In the genomic region with DNA sequence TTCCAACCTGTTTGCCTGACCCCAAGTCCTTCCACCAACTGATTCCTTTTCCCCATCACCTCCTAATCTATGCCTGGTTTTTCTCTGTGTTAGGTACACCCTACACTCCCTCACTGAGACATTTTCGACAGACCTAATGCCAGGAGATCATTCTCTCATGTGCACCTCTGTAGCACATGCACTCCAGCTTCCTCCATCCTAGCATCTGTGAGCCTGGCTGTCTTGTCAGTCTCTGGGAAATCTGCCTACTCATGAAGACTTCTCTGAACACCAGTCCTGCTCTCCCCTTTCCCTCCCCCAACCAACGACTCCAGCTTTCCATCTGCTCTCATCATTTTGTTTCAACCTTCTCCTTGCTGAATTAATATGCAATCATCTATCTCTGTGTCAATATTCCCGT, we compare ENCODE assay signal across 8 cellular contexts. TPM values are rescaled to one million over a fixed set of nuclear protein-coding genes. Genes with fewer than 3 reads are reported as not detected.
DNase-seq lines count a peak whose midpoint lies in the region; ATAC-seq and TF ChIP-seq lines count a peak whose summit lies in the region.

No MANE protein-coding gene starts in this region.

- TF ChIP-seq CTCF in kidney epithelial cell (IDR thresholded peaks at IDR 0.05; ENCODE audit: insufficient read depth, low read length, poor library complexity, severe bottlenecking) (no peak), testis (IDR thresholded peaks at IDR 0.05) (no peak)

- peak overlapping the region; percentile 100 for H3K4me3 Mint-ChIP-seq in activated CD8-positive, alpha-beta memory T cell treated with anti-CD3 and anti-CD28 coated beads, Interleukin-2, amount 10 ng/mL, durations not matched to agents 7 days and 5 days
- peak overlapping the region; percentile 100 for H3K4me3 Mint-ChIP-seq in activated naive CD8-positive, alpha-beta T cell

- CTCF ChIA-PET in activated CD8-positive, alpha-beta memory T cell treated with anti-CD3 and anti-CD28 coated beads, Interleukin-2, amount 10 ng/mL, durations not matched to agents 7 days and 5 days (lab: Charles Lee): interaction anchor here (1.1 to 3.3 kb wide), 3 partner anchors 20 to 162 kb away, joined by 3 to 12 read pairs (median 7); partner anchors contain the start of gene ELOVL1

- no peaks in the 10 kb centered on the region for H3K9me3 ChIP-seq in testis

- WGBS in testis, 2 donors: 25 to 42% methylated on average over 3 of the region's 3 CpGs

- H3K36me3 ChIP-seq in kidney epithelial cell (ENCODE audit: control insufficient read depth, insufficient read depth, low read length) (peaks cover 3% of the 10 kb centered on the region), testis (ENCODE audit: low read depth, missing control alignments) (no peaks in the 10 kb centered on the region)

- H3K27me3 ChIP-seq in kidney epithelial cell (ENCODE audit: control insufficient read depth, insufficient read depth, low read length) (no peaks in the 10 kb centered on the region), testis (no peaks in the 10 kb centered on the region)

- DNase-seq in activated CD8-positive, alpha-beta memory T cell treated with anti-CD3 and anti-CD28 coated beads, Interleukin-2, amount 10 ng/mL, durations not matched to agents 7 days and 5 days: no peak
- no peak for DNase-seq in activated CD8-positive, alpha-beta memory T cell treated with anti-CD3 and anti-CD28 coated beads for 24 hours
- no peak for DNase-seq in kidney epithelial cell (ENCODE audit: low read depth)
- no peak for DNase-seq in testis

- no peak for ATAC-seq in activated CD8-positive, alpha-beta memory T cell treated with anti-CD3 and anti-CD28 coated beads, Interleukin-2, amount 10 ng/mL, durations not matched to agents 7 days and 5 days
- no peak for ATAC-seq in HG02571 (IDR thresholded peaks at IDR 0.05; ENCODE audit: unreplicated experiment)
- ATAC-seq in GM21723 (IDR thresholded peaks at IDR 0.05; ENCODE audit: unreplicated experiment): no peak
- ATAC-seq in GM19023 (IDR thresholded peaks at IDR 0.05; ENCODE audit: unreplicated experiment): no peak

- H3K4me1 Mint-ChIP-seq in activated CD8-positive, alpha-beta memory T cell treated with anti-CD3 and anti-CD28 coated beads, Interleukin-2, amount 10 ng/mL, durations not matched to agents 7 days and 5 days: peaks cover 35% of the 10 kb centered on the region
- H3K4me1 Mint-ChIP-seq in activated naive CD8-positive, alpha-beta T cell (ENCODE audit: low read depth): peaks cover 46% of the 10 kb centered on the region

- H3K4me3 ChIP-seq in kidney epithelial cell (ENCODE audit: low read depth, low read length) (peak overlapping the region; percentile 81), testis (peak overlapping the region; percentile 87 to 99)

- H3K36me3 Mint-ChIP-seq in activated CD8-positive, alpha-beta memory T cell treated with anti-CD3 and anti-CD28 coated beads, Interleukin-2, amount 10 ng/mL, durations not matched to agents 7 days and 5 days: peaks cover 30% of the 10 kb centered on the region
- no peaks in the 10 kb centered on the region for H3K36me3 Mint-ChIP-seq in activated naive CD8-positive, alpha-beta T cell

- TF ChIP-seq POLR2A in testis (IDR thresholded peaks at IDR 0.05): no peak

- no peaks in the 10 kb centered on the region for H3K9me3 Mint-ChIP-seq in activated CD8-positive, alpha-beta memory T cell treated with anti-CD3 and anti-CD28 coated beads, Interleukin-2, amount 10 ng/mL, durations not matched to agents 7 days and 5 days (ENCODE audit: low read depth)
- no peaks in the 10 kb centered on the region for H3K9me3 Mint-ChIP-seq in activated naive CD8-positive, alpha-beta T cell (ENCODE audit: low read depth)

- intact Hi-C loops in testis (cut with DNase I; ENCODE audit: low total_unique reads): no loop called here

- peaks cover 17% of the 10 kb centered on the region for H3K4me1 ChIP-seq in testis

- H3K27ac ChIP-seq in testis: peak overlapping the region in 1 of 2 donors; percentile 87

- no peaks in the 10 kb centered on the region for H3K27me3 Mint-ChIP-seq in activated CD8-positive, alpha-beta memory T cell treated with anti-CD3 and anti-CD28 coated beads, Interleukin-2, amount 10 ng/mL, durations not matched to agents 7 days and 5 days
- H3K27me3 Mint-ChIP-seq in activated naive CD8-positive, alpha-beta T cell: no peaks in the 10 kb centered on the region

- peak overlapping the region; percentile 33 for H3K27ac Mint-ChIP-seq in activated CD8-positive, alpha-beta memory T cell treated with anti-CD3 and anti-CD28 coated beads, Interleukin-2, amount 10 ng/mL, durations not matched to agents 7 days and 5 days
- H3K27ac Mint-ChIP-seq in activated naive CD8-positive, alpha-beta T cell: peak overlapping the region; percentile 99

RNA-seq across cellular contexts. Expression of gene MED8, which starts 1.0 kb away (rescaled TPM):
- 10 to 100 TPM; 38.7 to 43.6 TPM for total RNA-seq in activated CD8-positive, alpha-beta memory T cell treated with anti-CD3 and anti-CD28 coated beads, Interleukin-2, amount 10 ng/mL, durations not matched to agents 7 days and 5 days
- 44.5 and 48.7 TPM in 2 replicates for total RNA-seq in kidney epithelial cell
- 10 to 100 TPM; 43.2 to 49.4 TPM for total RNA-seq in testis
- polyA plus RNA-seq in testis (ENCODE audit: insufficient read depth, low read depth, low replicate concordance): 46.5 TPM

RNA-seq across cellular contexts. Expression of gene SZT2, which starts 1.1 kb away (rescaled TPM):
- 10 to 100 TPM; 52.2 to 60.2 TPM for total RNA-seq in activated CD8-positive, alpha-beta memory T cell treated with anti-CD3 and anti-CD28 coated beads, Interleukin-2, amount 10 ng/mL, durations not matched to agents 7 days and 5 days
- 17.0 and 20.3 TPM in 2 replicates for total RNA-seq in kidney epithelial cell
- 100 to 1,000 TPM in 1 of 2 donors, 10 to 100 TPM in 1; 90.1 to 115 TPM for total RNA-seq in testis
- polyA plus RNA-seq in testis (ENCODE audit: insufficient read depth, low read depth, low replicate concordance): 40.0 TPM

RNA-seq across cellular contexts. Expression of gene ELOVL1, which starts 20.8 kb away (rescaled TPM):
- 10 to 100 TPM; 64.4 to 74.2 TPM for total RNA-seq in activated CD8-positive, alpha-beta memory T cell treated with anti-CD3 and anti-CD28 coated beads, Interleukin-2, amount 10 ng/mL, durations not matched to agents 7 days and 5 days
- 93.8 and 99.7 TPM in 2 replicates for total RNA-seq in kidney epithelial cell
- 10 to 100 TPM; 30.6 to 40.1 TPM for total RNA-seq in testis
- polyA plus RNA-seq in testis (ENCODE audit: insufficient read depth, low read depth, low replicate concordance): 51.5 TPM

RNA-seq across cellular contexts. Expression of gene CDC20, which starts 29.8 kb away (rescaled TPM):
- total RNA-seq in activated CD8-positive, alpha-beta memory T cell treated with anti-CD3 and anti-CD28 coated beads, Interleukin-2, amount 10 ng/mL, durations not matched to agents 7 days and 5 days: 100 to 1,000 TPM; 188 to 194 TPM
- total RNA-seq in kidney epithelial cell (16.2 and 22.3 TPM in 2 replicates), testis (10 to 100 TPM; 44.7 to 48.6 TPM)
- polyA plus RNA-seq in testis (ENCODE audit: insufficient read depth, low read depth, low replicate concordance): 135 TPM

RNA-seq across cellular contexts. Expression of gene MPL, which starts 51.0 kb away (rescaled TPM):
- total RNA-seq in activated CD8-positive, alpha-beta memory T cell treated with anti-CD3 and anti-CD28 coated beads, Interleukin-2, amount 10 ng/mL, durations not matched to agents 7 days and 5 days: not detected
- not detected in 2 replicates for total RNA-seq in kidney epithelial cell
- total RNA-seq in testis: under 1 TPM; 0.47 to 0.56 TPM
- 0.32 TPM for polyA plus RNA-seq in testis (ENCODE audit: insufficient read depth, low read depth, low replicate concordance)
